ENCODE assay signal across 13 cellular contexts in the genomic region with DNA sequence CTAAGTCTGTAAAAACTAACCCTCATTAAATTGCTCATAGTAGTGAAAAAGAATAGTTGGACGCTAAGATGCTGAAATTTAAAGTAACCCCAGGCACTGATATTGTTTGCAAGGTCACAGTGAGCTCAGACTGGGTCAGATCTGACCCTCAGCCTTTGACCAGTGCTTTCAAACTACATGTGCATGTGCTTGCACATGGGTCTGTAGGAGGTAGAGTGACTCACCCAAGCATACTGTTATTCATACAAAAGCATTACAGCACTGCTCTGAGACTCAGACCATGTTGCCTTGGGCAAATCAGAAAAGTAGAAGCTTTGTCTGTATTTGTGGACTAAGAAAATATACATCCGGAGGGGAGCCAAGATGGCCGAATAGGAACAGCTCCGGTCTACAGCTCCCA.
DNase-seq lines count a peak whose midpoint lies in the region; ATAC-seq, FAIRE-seq and TF ChIP-seq lines count a peak whose summit lies in the region.
"Had no signal": no experiment of that assay in that cellular context is flagged by ENCODE, and none has a peak within 500 bp of the region (broad histone marks: within the 10 kb centered on the region; RNA-seq: fewer than 3 reads in every experiment).

No MANE protein-coding gene starts in this region.

- no peak overlapping the region for H3K9ac ChIP-seq in K562 (ENCODE audit: insufficient read depth in 1 of 2, low read depth in 2 of 2, low read length in 2 of 2)

- no peak for TF ChIP-seq POLR2A in K562 (conservative IDR thresholded peaks at IDR 0.05)

- H3K4me1 ChIP-seq in K562 (replicated peaks in 1 of 2; ENCODE audit: control insufficient read depth in 2 of 2, insufficient read depth in 2 of 2, low read length in 2 of 2) = no peaks in the 10 kb centered on the region
- H3K4me1 ChIP-seq in hepatocyte (ENCODE audit: insufficient read depth) = no peaks in the 10 kb centered on the region

- H3K4me3 ChIP-seq in K562 (no peak overlapping the region), hepatocyte (no peak overlapping the region)

- BruUV-seq in K562 (replicated peaks; lab: Mats Ljungman, UMichigan) = no TSS peak

- no peaks in the 10 kb centered on the region for H3K9me1 ChIP-seq in K562 (ENCODE audit: control insufficient read depth, insufficient read depth, low read length)

- FAIRE-seq in K562 (lab: Jason Lieb, UNC) = no peak

- H4K20me1 ChIP-seq in K562 (replicated peaks; ENCODE audit: control insufficient read depth, insufficient read depth, low read length) = no peaks in the 10 kb centered on the region
- H4K20me1 ChIP-seq in hepatocyte (ENCODE audit: insufficient read depth, poor library complexity, severe bottlenecking) = no peaks in the 10 kb centered on the region

- TF ChIP-seq EP300 in K562 (IDR thresholded peaks at IDR 0.05; ENCODE audit: low read length) = no peak

- H3K27ac ChIP-seq in K562 (ENCODE audit: extremely low read depth, low read depth, low read length) (no peak overlapping the region), hepatocyte (no peak overlapping the region)

- intact Hi-C loops in K562 (cut with micrococcal nuclease) = no loop called here

- H3K79me2 ChIP-seq in K562 (ENCODE audit: control insufficient read depth, insufficient read depth, low read length) (no peaks in the 10 kb centered on the region), hepatocyte (no peaks in the 10 kb centered on the region)

- CTCF ChIA-PET in K562 (lab: Yijun Ruan, JAX; ENCODE audit: low intra/inter-chr PET ratio) = no interaction called here

- H2AFZ ChIP-seq in K562 (ENCODE audit: low read depth, low read length) (peak overlapping the region; percentile 83), hepatocyte (no peak overlapping the region)

- no peaks in the 10 kb centered on the region for H3K9me3 ChIP-seq in K562 (replicated peaks; ENCODE audit: control insufficient read depth, insufficient read depth, low read depth, low read length)
- H3K9me3 ChIP-seq in hepatocyte (ENCODE audit: low read depth) = no peaks in the 10 kb centered on the region

- no peaks in the 10 kb centered on the region for H3K9me2 ChIP-seq in hepatocyte (replicated peaks; ENCODE audit: insufficient read depth)

- TF ChIP-seq RAD21 in K562 (CRISPR knock-in tag; conservative IDR thresholded peaks at IDR 0.05 in 1 of 2, IDR thresholded peaks at IDR 0.05 in 1 of 2) = no peak

- TF ChIP-seq CTCF in K562 (IDR thresholded peaks at IDR 0.05 in 2 of 3, conservative IDR thresholded peaks at IDR 0.05 in 1 of 3; ENCODE audit: insufficient read depth in 2 of 3, low read depth in 1 of 3, low read length in 3 of 3) (no peak), hepatocyte (IDR thresholded peaks at IDR 0.05; ENCODE audit: poor library complexity) (no peak)

- WGBS in K562 (ENCODE audit: insufficient coverage, low coverage, missing lambda C conversion rate) = 10% methylated on average over 4 of the region's 4 CpGs
- 90% methylated on average over 4 of the region's 4 CpGs for WGBS in hepatocyte (ENCODE audit: low lambda C conversion rate, missing lambda C conversion rate)

- no peaks in the 10 kb centered on the region for H3K36me3 ChIP-seq in K562 (ENCODE audit: control insufficient read depth, insufficient read depth, low read length)
- H3K36me3 ChIP-seq in hepatocyte (replicated peaks; ENCODE audit: insufficient read depth, low read depth) = no peaks in the 10 kb centered on the region

- POLR2A ChIA-PET in K562 (lab: Yijun Ruan, JAX) = no interaction called here

- H3K4me2 ChIP-seq in K562 (ENCODE audit: insufficient read depth, low read length) (0 out of 2 replicates have a peak overlapping the region, but pooled peaks have one; percentile 27), hepatocyte (no peak overlapping the region)

- in situ Hi-C loops in K562 (cut with MboI) = no loop called here

- H3K27me3 ChIP-seq in K562 (ENCODE audit: control insufficient read depth in 2 of 2, insufficient read depth in 2 of 2, low read length in 2 of 2) = no peaks in the 10 kb centered on the region
- H3K27me3 ChIP-seq in hepatocyte = no peaks in the 10 kb centered on the region

- ATAC-seq in K562 (peak; percentile 73), GM21737 (IDR thresholded peaks at IDR 0.05; ENCODE audit: unreplicated experiment) (no peak), HG03520 (IDR thresholded peaks at IDR 0.05; ENCODE audit: unreplicated experiment) (no peak)

- peak; percentile 46 for DNase-seq in AG08396 (ENCODE audit: low spot score)
- peak; percentile 35 for DNase-seq in HuH-7.5 (ENCODE audit: low spot score)
- peak in 2 of 4 experiments; percentile 4 to 9 for DNase-seq in K562 (ENCODE audit: extremely low read depth in 1 of 4, low spot score in 3 of 4)
- DNase-seq in hepatocyte (ENCODE audit: low spot score) = peak; percentile 6
- no peak for DNase-seq in effector CD4-positive, alpha-beta T cell
- DNase-seq in NCI-H510A treated with DMSO at 0.1 percent for 48 hours (lab: John Stamatoyannopoulos, UW) = no peak
- DNase-seq: activated CD4-positive, alpha-beta T cell treated with anti-CD3 and anti-CD28 coated beads for 48 hours; activated naive CD4-positive, alpha-beta T cell; GOT3; NCI-H748 treated with DMSO at 0.1 percent for 48 hours; stimulated activated naive CD4-positive, alpha-beta T cell had no signal

TF ChIP-seq in K562, 482 proteins besides CTCF, POLR2A, EP300 and RAD21:
- TF ChIP-seq, protein P1, sequence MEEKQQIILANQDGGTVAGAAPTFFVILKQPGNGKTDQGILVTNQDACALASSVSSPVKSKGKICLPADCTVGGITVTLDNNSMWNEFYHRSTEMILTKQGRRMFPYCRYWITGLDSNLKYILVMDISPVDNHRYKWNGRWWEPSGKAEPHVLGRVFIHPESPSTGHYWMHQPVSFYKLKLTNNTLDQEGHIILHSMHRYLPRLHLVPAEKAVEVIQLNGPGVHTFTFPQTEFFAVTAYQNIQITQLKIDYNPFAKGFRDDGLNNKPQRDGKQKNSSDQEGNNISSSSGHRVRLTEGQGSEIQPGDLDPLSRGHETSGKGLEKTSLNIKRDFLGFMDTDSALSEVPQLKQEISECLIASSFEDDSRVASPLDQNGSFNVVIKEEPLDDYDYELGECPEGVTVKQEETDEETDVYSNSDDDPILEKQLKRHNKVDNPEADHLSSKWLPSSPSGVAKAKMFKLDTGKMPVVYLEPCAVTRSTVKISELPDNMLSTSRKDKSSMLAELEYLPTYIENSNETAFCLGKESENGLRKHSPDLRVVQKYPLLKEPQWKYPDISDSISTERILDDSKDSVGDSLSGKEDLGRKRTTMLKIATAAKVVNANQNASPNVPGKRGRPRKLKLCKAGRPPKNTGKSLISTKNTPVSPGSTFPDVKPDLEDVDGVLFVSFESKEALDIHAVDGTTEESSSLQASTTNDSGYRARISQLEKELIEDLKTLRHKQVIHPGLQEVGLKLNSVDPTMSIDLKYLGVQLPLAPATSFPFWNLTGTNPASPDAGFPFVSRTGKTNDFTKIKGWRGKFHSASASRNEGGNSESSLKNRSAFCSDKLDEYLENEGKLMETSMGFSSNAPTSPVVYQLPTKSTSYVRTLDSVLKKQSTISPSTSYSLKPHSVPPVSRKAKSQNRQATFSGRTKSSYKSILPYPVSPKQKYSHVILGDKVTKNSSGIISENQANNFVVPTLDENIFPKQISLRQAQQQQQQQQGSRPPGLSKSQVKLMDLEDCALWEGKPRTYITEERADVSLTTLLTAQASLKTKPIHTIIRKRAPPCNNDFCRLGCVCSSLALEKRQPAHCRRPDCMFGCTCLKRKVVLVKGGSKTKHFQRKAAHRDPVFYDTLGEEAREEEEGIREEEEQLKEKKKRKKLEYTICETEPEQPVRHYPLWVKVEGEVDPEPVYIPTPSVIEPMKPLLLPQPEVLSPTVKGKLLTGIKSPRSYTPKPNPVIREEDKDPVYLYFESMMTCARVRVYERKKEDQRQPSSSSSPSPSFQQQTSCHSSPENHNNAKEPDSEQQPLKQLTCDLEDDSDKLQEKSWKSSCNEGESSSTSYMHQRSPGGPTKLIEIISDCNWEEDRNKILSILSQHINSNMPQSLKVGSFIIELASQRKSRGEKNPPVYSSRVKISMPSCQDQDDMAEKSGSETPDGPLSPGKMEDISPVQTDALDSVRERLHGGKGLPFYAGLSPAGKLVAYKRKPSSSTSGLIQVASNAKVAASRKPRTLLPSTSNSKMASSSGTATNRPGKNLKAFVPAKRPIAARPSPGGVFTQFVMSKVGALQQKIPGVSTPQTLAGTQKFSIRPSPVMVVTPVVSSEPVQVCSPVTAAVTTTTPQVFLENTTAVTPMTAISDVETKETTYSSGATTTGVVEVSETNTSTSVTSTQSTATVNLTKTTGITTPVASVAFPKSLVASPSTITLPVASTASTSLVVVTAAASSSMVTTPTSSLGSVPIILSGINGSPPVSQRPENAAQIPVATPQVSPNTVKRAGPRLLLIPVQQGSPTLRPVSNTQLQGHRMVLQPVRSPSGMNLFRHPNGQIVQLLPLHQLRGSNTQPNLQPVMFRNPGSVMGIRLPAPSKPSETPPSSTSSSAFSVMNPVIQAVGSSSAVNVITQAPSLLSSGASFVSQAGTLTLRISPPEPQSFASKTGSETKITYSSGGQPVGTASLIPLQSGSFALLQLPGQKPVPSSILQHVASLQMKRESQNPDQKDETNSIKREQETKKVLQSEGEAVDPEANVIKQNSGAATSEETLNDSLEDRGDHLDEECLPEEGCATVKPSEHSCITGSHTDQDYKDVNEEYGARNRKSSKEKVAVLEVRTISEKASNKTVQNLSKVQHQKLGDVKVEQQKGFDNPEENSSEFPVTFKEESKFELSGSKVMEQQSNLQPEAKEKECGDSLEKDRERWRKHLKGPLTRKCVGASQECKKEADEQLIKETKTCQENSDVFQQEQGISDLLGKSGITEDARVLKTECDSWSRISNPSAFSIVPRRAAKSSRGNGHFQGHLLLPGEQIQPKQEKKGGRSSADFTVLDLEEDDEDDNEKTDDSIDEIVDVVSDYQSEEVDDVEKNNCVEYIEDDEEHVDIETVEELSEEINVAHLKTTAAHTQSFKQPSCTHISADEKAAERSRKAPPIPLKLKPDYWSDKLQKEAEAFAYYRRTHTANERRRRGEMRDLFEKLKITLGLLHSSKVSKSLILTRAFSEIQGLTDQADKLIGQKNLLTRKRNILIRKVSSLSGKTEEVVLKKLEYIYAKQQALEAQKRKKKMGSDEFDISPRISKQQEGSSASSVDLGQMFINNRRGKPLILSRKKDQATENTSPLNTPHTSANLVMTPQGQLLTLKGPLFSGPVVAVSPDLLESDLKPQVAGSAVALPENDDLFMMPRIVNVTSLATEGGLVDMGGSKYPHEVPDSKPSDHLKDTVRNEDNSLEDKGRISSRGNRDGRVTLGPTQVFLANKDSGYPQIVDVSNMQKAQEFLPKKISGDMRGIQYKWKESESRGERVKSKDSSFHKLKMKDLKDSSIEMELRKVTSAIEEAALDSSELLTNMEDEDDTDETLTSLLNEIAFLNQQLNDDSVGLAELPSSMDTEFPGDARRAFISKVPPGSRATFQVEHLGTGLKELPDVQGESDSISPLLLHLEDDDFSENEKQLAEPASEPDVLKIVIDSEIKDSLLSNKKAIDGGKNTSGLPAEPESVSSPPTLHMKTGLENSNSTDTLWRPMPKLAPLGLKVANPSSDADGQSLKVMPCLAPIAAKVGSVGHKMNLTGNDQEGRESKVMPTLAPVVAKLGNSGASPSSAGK (IDR thresholded peaks at IDR 0.05) = peak; percentile 63
- TF ChIP-seq EP400 (IDR thresholded peaks at IDR 0.05) (no peak), L3MBTL2 (IDR thresholded peaks at IDR 0.05) (0 out of 2 replicates have a peak, but pooled peaks have one; percentile 50)

Comparison
In these comparisons a context has a peak if more than half of its experiments do, and no peak if none do; other contexts are left out.
1. DNase-seq: peak in AG08396 (single experiment), HuH-7.5 (single experiment) and hepatocyte (single experiment); none in effector CD4-positive, alpha-beta T cell (single experiment) and NCI-H510A treated with DMSO at 0.1 percent for 48 hours (single experiment).